12 cellular contexts compared by ENCODE assay signal in the genomic region with DNA sequence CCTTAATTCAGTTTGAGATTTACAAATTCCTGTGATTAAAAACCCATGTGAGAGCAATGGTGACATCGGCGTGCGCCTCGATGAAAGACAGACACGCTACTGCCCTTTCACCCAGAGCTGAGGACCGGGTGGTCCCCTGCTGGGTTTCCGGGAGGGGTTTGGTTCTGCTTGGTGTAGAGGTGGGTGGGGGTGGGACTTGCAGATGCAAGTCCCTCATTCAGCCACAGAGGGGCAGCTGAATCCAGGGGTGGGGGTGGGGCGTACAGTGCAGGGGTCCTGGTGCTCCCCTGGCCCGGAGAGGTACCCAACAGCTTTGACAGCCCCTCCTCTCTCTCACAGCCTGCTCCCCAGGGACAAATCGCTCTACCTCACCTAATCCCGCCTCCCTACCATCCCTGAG.
DNase-seq lines count a peak whose midpoint lies in the region; ATAC-seq and TF ChIP-seq lines count a peak whose summit lies in the region.
"Had no signal": no experiment of that assay in that cellular context is flagged by ENCODE, and none has a peak within 500 bp of the region (broad histone marks: within the 10 kb centered on the region; RNA-seq: fewer than 3 reads in every experiment).

No MANE protein-coding gene starts in this region.

- H3K9me2 ChIP-seq in PC-9 (ENCODE audit: insufficient read depth), result no peaks in the 10 kb centered on the region

- no peak for TF ChIP-seq CTCF in GM12875 (IDR thresholded peaks at IDR 0.05; ENCODE audit: borderline replicate concordance, insufficient read depth, low read depth, low read length)
- peak; percentile 5 for TF ChIP-seq CTCF in neutrophil (IDR thresholded peaks at IDR 0.05)
- TF ChIP-seq CTCF in PC-9 (conservative IDR thresholded peaks at IDR 0.05), result no peak

- intact Hi-C loops in PC-9 (cut with micrococcal nuclease; ENCODE audit: unreplicated experiment), result no loop called here

- ATAC-seq in activated T-helper 17 cell treated with anti-CD3 and anti-CD28 coated beads, Interleukin-2, amount 50 U/mL, for 72 hours (replicated peaks), result no peak
- ATAC-seq: gastroesophageal sphincter had no signal

- H3K4me2 ChIP-seq in PC-9, result no peak overlapping the region

- H3K9me3 ChIP-seq in neutrophil (no peaks in the 10 kb centered on the region), PC-9 (ENCODE audit: insufficient read depth, low read depth) (no peaks in the 10 kb centered on the region)
- H3K9me3 ChIP-seq: gastroesophageal sphincter had no signal

- no peaks in the 10 kb centered on the region for H3K36me3 Mint-ChIP-seq in activated T-cell treated with anti-CD3 and anti-CD28 coated beads, Interleukin-2, amount 50 U/mL, for 24 hours (ENCODE audit: low read depth)
- H3K36me3 Mint-ChIP-seq in activated T-helper 17 cell treated with anti-CD3 and anti-CD28 coated beads, Interleukin-2, amount 50 U/mL, for 72 hours (ENCODE audit: low read depth), result no peaks in the 10 kb centered on the region

- no peak for DNase-seq in activated T-cell treated with anti-CD3 and anti-CD28 coated beads, Interleukin-2, amount 50 U/mL, for 24 hours
- DNase-seq in activated T-cell treated with anti-CD3 and anti-CD28 coated beads, Interleukin-2, amount 50 U/mL, for 48 hours, result no peak
- DNase-seq in activated gamma-delta T cell treated with Interleukin-2 at 50 U/mL for 16 hours (no peak), PC-9 (no peak), H4 (ENCODE audit: low spot score) (no peak)
- DNase-seq: effector CD8-positive, alpha-beta T cell; EL; stimulated activated CD4-positive, alpha-beta T cell treated with anti-CD3 and anti-CD28 coated beads, Interleukin-4, amount 100 ng/mL, for 1 hour had no signal

- H3K36me3 ChIP-seq in neutrophil (no peaks in the 10 kb centered on the region), PC-9 (ENCODE audit: low read depth) (peaks cover 4% of the 10 kb centered on the region; the same call in 1 of the 2 replicates)

- H4K20me1 ChIP-seq in PC-9 (ENCODE audit: insufficient read depth), result no peaks in the 10 kb centered on the region

- H3K4me3 ChIP-seq in GM12875 (ENCODE audit: low read depth, low read length) (peak overlapping the region; percentile 18), neutrophil (ENCODE audit: low read depth in 1 of 2, low read length in 1 of 2) (peak overlapping the region; percentile 73 to 75), PC-9 (no peak overlapping the region)
- H3K4me3 ChIP-seq: gastroesophageal sphincter had no signal

- H3F3A ChIP-seq in PC-9 (ENCODE audit: insufficient read depth, low read depth), result peaks cover 11% of the 10 kb centered on the region

- H3K79me2 ChIP-seq in PC-9 (ENCODE audit: low read depth), result no peaks in the 10 kb centered on the region

- CTCF ChIA-PET in PC-9 (lab: Charles Lee), result no interaction called here

- H3K27me3 ChIP-seq in neutrophil, result no peaks in the 10 kb centered on the region
- no peaks in the 10 kb centered on the region for H3K27me3 ChIP-seq in PC-9 (ENCODE audit: insufficient read depth, low read depth)
- H3K27me3 ChIP-seq: gastroesophageal sphincter had no signal

- no peak overlapping the region for H2AFZ ChIP-seq in PC-9

- H3K4me1 ChIP-seq in neutrophil (ENCODE audit: control insufficient read depth in 1 of 2, insufficient read depth in 1 of 2, low read depth in 1 of 2, low read length in 1 of 2) (peaks cover 66 to 67% of the 10 kb centered on the region in 2 experiments), PC-9 (replicated peaks; ENCODE audit: insufficient read depth) (no peaks in the 10 kb centered on the region)
- H3K4me1 ChIP-seq: gastroesophageal sphincter had no signal

- no peaks in the 10 kb centered on the region for H3K27me3 Mint-ChIP-seq in activated T-cell treated with anti-CD3 and anti-CD28 coated beads, Interleukin-2, amount 50 U/mL, for 24 hours
- peaks cover 5% of the 10 kb centered on the region for H3K27me3 Mint-ChIP-seq in activated T-helper 17 cell treated with anti-CD3 and anti-CD28 coated beads, Interleukin-2, amount 50 U/mL, for 72 hours

- BruUV-seq in PC-9 (replicated peaks; lab: Mats Ljungman, UMichigan), result no TSS peak

- H3K4me3 Mint-ChIP-seq in activated T-cell treated with anti-CD3 and anti-CD28 coated beads, Interleukin-2, amount 50 U/mL, for 24 hours, result no peak overlapping the region
- peak overlapping the region; percentile 72 for H3K4me3 Mint-ChIP-seq in activated T-helper 17 cell treated with anti-CD3 and anti-CD28 coated beads, Interleukin-2, amount 50 U/mL, for 72 hours

- POLR2A ChIA-PET in PC-9 (lab: Charles Lee; ENCODE audit: unreplicated experiment), result no interaction called here

- H3K27ac Mint-ChIP-seq in activated T-cell treated with anti-CD3 and anti-CD28 coated beads, Interleukin-2, amount 50 U/mL, for 24 hours, result peak overlapping the region; percentile 11
- no peak overlapping the region for H3K27ac Mint-ChIP-seq in activated T-helper 17 cell treated with anti-CD3 and anti-CD28 coated beads, Interleukin-2, amount 50 U/mL, for 72 hours

- H3K9me3 Mint-ChIP-seq in activated T-cell treated with anti-CD3 and anti-CD28 coated beads, Interleukin-2, amount 50 U/mL, for 24 hours, result no peaks in the 10 kb centered on the region
- no peaks in the 10 kb centered on the region for H3K9me3 Mint-ChIP-seq in activated T-helper 17 cell treated with anti-CD3 and anti-CD28 coated beads, Interleukin-2, amount 50 U/mL, for 72 hours

- H3K27ac ChIP-seq in neutrophil (peak overlapping the region; percentile 92), PC-9 (no peak overlapping the region)
- H3K27ac ChIP-seq: gastroesophageal sphincter had no signal

- H3K4me1 Mint-ChIP-seq in activated T-cell treated with anti-CD3 and anti-CD28 coated beads, Interleukin-2, amount 50 U/mL, for 24 hours (ENCODE audit: low read depth), result peaks cover 69% of the 10 kb centered on the region
- peaks cover 16% of the 10 kb centered on the region for H3K4me1 Mint-ChIP-seq in activated T-helper 17 cell treated with anti-CD3 and anti-CD28 coated beads, Interleukin-2, amount 50 U/mL, for 72 hours
